ENCODE assay signal across 27 cellular contexts in the genomic region with DNA sequence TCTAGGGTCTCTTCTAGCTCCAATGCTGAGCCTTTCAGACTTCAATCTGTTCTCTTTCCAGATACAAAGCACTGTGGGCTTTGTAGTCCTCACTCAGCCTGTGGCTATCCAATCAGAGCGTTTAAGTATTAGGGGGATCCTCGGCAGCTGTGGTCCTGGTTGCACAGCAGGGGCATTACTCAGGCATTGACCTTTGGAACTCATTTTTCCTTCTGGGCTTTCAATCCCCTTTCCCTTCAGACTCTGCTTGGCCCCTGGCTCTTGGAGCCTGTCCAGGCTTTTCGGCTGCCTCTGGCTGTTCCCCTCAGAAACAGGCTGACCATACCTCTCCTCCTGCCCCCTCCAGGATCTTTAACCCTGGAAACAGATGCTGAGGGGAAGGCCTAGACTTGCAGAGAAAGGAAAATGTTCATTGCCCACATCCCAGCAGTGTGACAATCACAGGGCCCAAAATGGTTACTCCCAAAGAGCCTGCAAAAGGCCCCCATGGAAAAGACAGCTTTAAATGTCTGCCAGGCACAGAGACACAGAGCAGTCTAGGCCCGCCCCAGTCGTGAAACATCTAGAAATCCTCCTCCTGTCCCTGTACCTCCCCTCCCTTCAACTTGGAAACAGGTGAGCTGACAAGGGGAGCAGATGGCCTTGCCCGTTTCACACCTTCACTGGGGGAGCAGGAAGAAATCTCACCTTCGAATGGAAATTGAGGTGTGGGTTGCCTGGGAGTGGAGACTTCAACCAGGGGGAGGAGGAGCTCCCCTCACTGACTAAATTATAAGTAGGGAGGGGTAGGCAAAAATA. TPM values are rescaled to one million over a fixed set of nuclear protein-coding genes. Genes with fewer than 3 reads are reported as not detected.
DNase-seq lines count a peak whose midpoint lies in the region; ATAC-seq and TF ChIP-seq lines count a peak whose summit lies in the region.
"Had no signal": no experiment of that assay in that cellular context is flagged by ENCODE, and none has a peak within 500 bp of the region (broad histone marks: within the 10 kb centered on the region; RNA-seq: fewer than 3 reads in every experiment).

No MANE protein-coding gene starts in this region.

- no peaks in the 10 kb centered on the region for H3K9me3 ChIP-seq in thoracic aorta

- H3K4me3 ChIP-seq in thoracic aorta: no peak overlapping the region
- H3K4me3 ChIP-seq: GM23248, PC-9 had no signal

- peaks cover 28 to 66% of the 10 kb centered on the region in 2 donors for H3K4me1 ChIP-seq in thoracic aorta (ENCODE audit: control insufficient read depth in 1 of 2, low read depth in 2 of 2)

- peak overlapping the region; percentile 68 to 86 (median 85) for H3K27ac Mint-ChIP-seq in nephron
- H3K27ac Mint-ChIP-seq: activated B cell treated with CpG ODN at 0.5 μM for 24 hours; activated naive CD4-positive, alpha-beta T cell treated with anti-CD3 and anti-CD28 coated beads, Interleukin-2, amount 50 U/mL, for 24 hours; activated T-helper 17 cell treated with anti-CD3 and anti-CD28 coated beads, Interleukin-2, amount 50 U/mL, for 72 hours; CD4-positive, alpha-beta T cell; natural killer cell treated with Interleukin-12 subunit alpha and Interleukin-12 subunit beta and Interleukin-15 and Interleukin-18, amount 100 ng/mL, for 72 hours had no signal

- H3K4me3 Mint-ChIP-seq in nephron: no peak overlapping the region
- H3K4me3 Mint-ChIP-seq: activated B cell treated with CpG ODN at 0.5 μM for 24 hours; activated naive CD4-positive, alpha-beta T cell treated with anti-CD3 and anti-CD28 coated beads, Interleukin-2, amount 50 U/mL, for 24 hours; activated T-helper 17 cell treated with anti-CD3 and anti-CD28 coated beads, Interleukin-2, amount 50 U/mL, for 72 hours; CD4-positive, alpha-beta T cell; natural killer cell treated with Interleukin-12 subunit alpha and Interleukin-12 subunit beta and Interleukin-15 and Interleukin-18, amount 100 ng/mL, for 72 hours had no signal

- no peaks in the 10 kb centered on the region for H3K9me3 Mint-ChIP-seq in nephron
- H3K9me3 Mint-ChIP-seq: activated B cell treated with CpG ODN at 0.5 μM for 24 hours; activated naive CD4-positive, alpha-beta T cell treated with anti-CD3 and anti-CD28 coated beads, Interleukin-2, amount 50 U/mL, for 24 hours; activated T-helper 17 cell treated with anti-CD3 and anti-CD28 coated beads, Interleukin-2, amount 50 U/mL, for 72 hours; CD4-positive, alpha-beta T cell; natural killer cell treated with Interleukin-12 subunit alpha and Interleukin-12 subunit beta and Interleukin-15 and Interleukin-18, amount 100 ng/mL, for 72 hours had no signal

- no peaks in the 10 kb centered on the region for H3K36me3 ChIP-seq in thoracic aorta

- no peak for ATAC-seq in thoracic aorta (ENCODE audit: insufficient number of reproducible peaks, low FRiP score, low read depth)
- no peak for ATAC-seq in left lobe of liver
- no peak for ATAC-seq in GM21526 (IDR thresholded peaks at IDR 0.05; ENCODE audit: low FRiP score, unreplicated experiment)
- ATAC-seq in HG03135 (IDR thresholded peaks at IDR 0.05; ENCODE audit: unreplicated experiment): no peak
- ATAC-seq: activated T-helper 17 cell treated with anti-CD3 and anti-CD28 coated beads, Interleukin-2, amount 50 U/mL, for 72 hours; natural killer cell treated with Interleukin-12 subunit alpha and Interleukin-12 subunit beta and Interleukin-15 and Interleukin-18, amount 100 ng/mL, for 72 hours had no signal

- H3K4me1 Mint-ChIP-seq in nephron: peaks cover 62% of the 10 kb centered on the region
- H3K4me1 Mint-ChIP-seq: activated B cell treated with CpG ODN at 0.5 μM for 24 hours; activated naive CD4-positive, alpha-beta T cell treated with anti-CD3 and anti-CD28 coated beads, Interleukin-2, amount 50 U/mL, for 24 hours; activated T-helper 17 cell treated with anti-CD3 and anti-CD28 coated beads, Interleukin-2, amount 50 U/mL, for 72 hours had no signal

- H3K27ac ChIP-seq in thoracic aorta: peak overlapping the region; percentile 65 to 81
- H3K27ac ChIP-seq: 22Rv1, epithelial cell of prostate, GM23248, PC-9 had no signal

- no peaks in the 10 kb centered on the region for H3K27me3 ChIP-seq in thoracic aorta (replicated peaks; ENCODE audit: insufficient read depth)

- peak; percentile 29 for DNase-seq in DMS 273 (lab: John Stamatoyannopoulos, UW; ENCODE audit: unreplicated experiment)
- DNase-seq in DMS 273 treated with DMSO at 0.1 percent for 48 hours (lab: John Stamatoyannopoulos, UW): no peak
- peak; percentile 47 for DNase-seq in cerebellum (ENCODE audit: low spot score)
- DNase-seq in thoracic aorta (ENCODE audit: low spot score): no peak
- no peak for DNase-seq in left lobe of liver (ENCODE audit: low spot score)
- DNase-seq: activated B cell treated with CpG ODN at 0.5 μM for 24 hours; activated CD4-positive, alpha-beta T cell treated with anti-CD3 and anti-CD28 coated beads, Interleukin-2, amount 50 U/mL, for 4 hours; CD4-positive, alpha-beta T cell; GM23248; hippocampal formation; NCI-H1105 treated with DMSO at 0.1 percent for 48 hours; NCI-H2029; PC-9; posterior cingulate gyrus; SHP77 treated with DMSO at 0.1 percent for 48 hours; small intestine; stimulated activated CD4-positive, alpha-beta T cell treated with anti-CD3 and anti-CD28 coated beads, Interleukin-1b, Interleukin-23, amount 100 ng/mL, for 48 hours had no signal

- H3K27me3 Mint-ChIP-seq in nephron (ENCODE audit: low read depth): no peaks in the 10 kb centered on the region
- H3K27me3 Mint-ChIP-seq: activated naive CD4-positive, alpha-beta T cell treated with anti-CD3 and anti-CD28 coated beads, Interleukin-2, amount 50 U/mL, for 24 hours had no signal

- no peak for TF ChIP-seq CTCF in nephron (IDR thresholded peaks at IDR 0.05; ENCODE audit: unreplicated experiment in 3 of 3)
- TF ChIP-seq CTCF in thoracic aorta (IDR thresholded peaks at IDR 0.05): no peak

- no peaks in the 10 kb centered on the region for H3K36me3 Mint-ChIP-seq in nephron (ENCODE audit: low read depth)
- H3K36me3 Mint-ChIP-seq: activated naive CD4-positive, alpha-beta T cell treated with anti-CD3 and anti-CD28 coated beads, Interleukin-2, amount 50 U/mL, for 24 hours; natural killer cell treated with Interleukin-12 subunit alpha and Interleukin-12 subunit beta and Interleukin-15 and Interleukin-18, amount 100 ng/mL, for 72 hours had no signal

RNA-seq across cellular contexts. Expression of a gene that starts 13.7 kb away (rescaled TPM):
- total RNA-seq in cerebellum: 2.3 TPM
- total RNA-seq in thoracic aorta: 10 to 100 TPM in 1 of 2 donors, 1 to 10 TPM in 1; 8.3 to 13.8 TPM
- not detected for total RNA-seq in left lobe of liver
- total RNA-seq: activated B cell treated with CpG ODN at 0.5 μM for 24 hours; activated T-helper 17 cell treated with anti-CD3 and anti-CD28 coated beads, Interleukin-2, amount 50 U/mL, for 72 hours; CD4-positive, alpha-beta T cell; HT-29; MCF 10A; natural killer cell treated with Interleukin-12 subunit alpha and Interleukin-12 subunit beta and Interleukin-15 and Interleukin-18, amount 100 ng/mL, for 72 hours had no signal

RNA-seq across cellular contexts. Expression of a gene that starts 43.1 kb away (rescaled TPM):
- total RNA-seq in cerebellum (24.4 TPM), thoracic aorta (1 to 10 TPM; 2.7 to 6.0 TPM), left lobe of liver (1.2 TPM)

RNA-seq across cellular contexts. Expression of a gene that starts 44.4 kb away (rescaled TPM):
- total RNA-seq in cerebellum (7.4 TPM), thoracic aorta (1 to 10 TPM in 1 of 2 donors, under 1 TPM in 1; 0.54 to 3.0 TPM), left lobe of liver (0.48 TPM)
- total RNA-seq: activated T-helper 17 cell treated with anti-CD3 and anti-CD28 coated beads, Interleukin-2, amount 50 U/mL, for 72 hours; CD4-positive, alpha-beta T cell had no signal

Comparison
In these comparisons a context has a peak if more than half of its experiments do, and no peak if none do; other contexts are left out.
1. DNase-seq: peak in DMS 273 (single experiment) and cerebellum (single experiment); none in DMS 273 treated with DMSO at 0.1 percent for 48 hours (single experiment), thoracic aorta (single experiment) and left lobe of liver (single experiment).